In the genomic region with DNA sequence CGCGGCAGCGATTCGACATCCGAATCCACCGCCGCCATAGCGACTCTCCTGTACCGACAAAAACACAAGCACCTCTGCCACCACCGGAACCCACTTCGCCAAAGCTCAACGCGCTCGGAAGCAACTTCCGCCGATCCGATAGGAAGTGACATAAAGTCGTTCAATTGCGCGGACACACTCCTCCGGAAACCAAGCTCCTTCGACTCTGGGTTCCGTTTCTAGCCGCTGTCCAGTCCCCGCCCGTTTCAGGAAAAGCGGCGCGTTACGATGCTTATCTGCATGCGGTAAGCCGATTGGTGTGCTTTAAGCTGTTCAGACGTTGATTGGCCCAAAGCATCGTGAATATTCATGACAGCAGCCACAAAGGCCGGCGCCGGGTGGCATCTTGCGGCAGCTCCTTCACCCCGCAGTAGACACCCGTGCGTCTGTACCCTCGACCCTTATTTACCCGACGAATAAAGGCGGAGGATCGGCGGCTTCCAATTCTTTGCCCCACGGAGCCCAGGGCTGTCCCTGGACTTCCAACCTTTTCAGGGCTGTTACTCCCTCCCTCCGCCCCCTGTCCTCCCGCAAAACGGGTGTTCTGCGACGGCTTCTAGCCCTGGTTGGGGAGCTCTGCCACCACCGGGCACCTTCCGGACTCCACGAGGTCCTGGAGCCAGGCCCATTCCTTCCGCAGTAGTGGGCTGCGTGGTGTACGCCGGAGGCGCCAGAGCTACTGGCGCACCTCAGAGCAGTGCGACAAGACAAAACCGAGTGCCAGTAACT, we compare ENCODE assay signal across 1 cellular context.
TF ChIP-seq lines count a peak whose summit lies in the region.

A gene with protein sequence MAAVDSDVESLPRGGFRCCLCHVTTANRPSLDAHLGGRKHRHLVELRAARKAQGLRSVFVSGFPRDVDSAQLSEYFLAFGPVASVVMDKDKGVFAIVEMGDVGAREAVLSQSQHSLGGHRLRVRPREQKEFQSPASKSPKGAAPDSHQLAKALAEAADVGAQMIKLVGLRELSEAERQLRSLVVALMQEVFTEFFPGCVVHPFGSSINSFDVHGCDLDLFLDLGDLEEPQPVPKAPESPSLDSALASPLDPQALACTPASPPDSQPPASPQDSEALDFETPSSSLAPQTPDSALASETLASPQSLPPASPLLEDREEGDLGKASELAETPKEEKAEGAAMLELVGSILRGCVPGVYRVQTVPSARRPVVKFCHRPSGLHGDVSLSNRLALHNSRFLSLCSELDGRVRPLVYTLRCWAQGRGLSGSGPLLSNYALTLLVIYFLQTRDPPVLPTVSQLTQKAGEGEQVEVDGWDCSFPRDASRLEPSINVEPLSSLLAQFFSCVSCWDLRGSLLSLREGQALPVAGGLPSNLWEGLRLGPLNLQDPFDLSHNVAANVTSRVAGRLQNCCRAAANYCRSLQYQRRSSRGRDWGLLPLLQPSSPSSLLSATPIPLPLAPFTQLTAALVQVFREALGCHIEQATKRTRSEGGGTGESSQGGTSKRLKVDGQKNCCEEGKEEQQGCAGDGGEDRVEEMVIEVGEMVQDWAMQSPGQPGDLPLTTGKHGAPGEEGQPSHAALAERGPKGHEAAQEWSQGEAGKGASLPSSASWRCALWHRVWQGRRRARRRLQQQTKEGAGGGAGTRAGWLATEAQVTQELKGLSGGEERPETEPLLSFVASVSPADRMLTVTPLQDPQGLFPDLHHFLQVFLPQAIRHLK (minus strand): TSS at position 76 of the 768 bp plus-strand sequence. CDS start 38 bp downstream, at position 38.

TF ChIP-seq in HepG2, 621 proteins besides CTCF, POLR2A, EP300 and RAD21 (continued from another document and continues in another):
- TF ChIP-seq, protein P1, sequence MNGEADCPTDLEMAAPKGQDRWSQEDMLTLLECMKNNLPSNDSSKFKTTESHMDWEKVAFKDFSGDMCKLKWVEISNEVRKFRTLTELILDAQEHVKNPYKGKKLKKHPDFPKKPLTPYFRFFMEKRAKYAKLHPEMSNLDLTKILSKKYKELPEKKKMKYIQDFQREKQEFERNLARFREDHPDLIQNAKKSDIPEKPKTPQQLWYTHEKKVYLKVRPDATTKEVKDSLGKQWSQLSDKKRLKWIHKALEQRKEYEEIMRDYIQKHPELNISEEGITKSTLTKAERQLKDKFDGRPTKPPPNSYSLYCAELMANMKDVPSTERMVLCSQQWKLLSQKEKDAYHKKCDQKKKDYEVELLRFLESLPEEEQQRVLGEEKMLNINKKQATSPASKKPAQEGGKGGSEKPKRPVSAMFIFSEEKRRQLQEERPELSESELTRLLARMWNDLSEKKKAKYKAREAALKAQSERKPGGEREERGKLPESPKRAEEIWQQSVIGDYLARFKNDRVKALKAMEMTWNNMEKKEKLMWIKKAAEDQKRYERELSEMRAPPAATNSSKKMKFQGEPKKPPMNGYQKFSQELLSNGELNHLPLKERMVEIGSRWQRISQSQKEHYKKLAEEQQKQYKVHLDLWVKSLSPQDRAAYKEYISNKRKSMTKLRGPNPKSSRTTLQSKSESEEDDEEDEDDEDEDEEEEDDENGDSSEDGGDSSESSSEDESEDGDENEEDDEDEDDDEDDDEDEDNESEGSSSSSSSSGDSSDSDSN (CRISPR knock-in tag; IDR thresholded peaks at IDR 0.05), result peak; percentile 90
- TF ChIP-seq, protein P2, sequence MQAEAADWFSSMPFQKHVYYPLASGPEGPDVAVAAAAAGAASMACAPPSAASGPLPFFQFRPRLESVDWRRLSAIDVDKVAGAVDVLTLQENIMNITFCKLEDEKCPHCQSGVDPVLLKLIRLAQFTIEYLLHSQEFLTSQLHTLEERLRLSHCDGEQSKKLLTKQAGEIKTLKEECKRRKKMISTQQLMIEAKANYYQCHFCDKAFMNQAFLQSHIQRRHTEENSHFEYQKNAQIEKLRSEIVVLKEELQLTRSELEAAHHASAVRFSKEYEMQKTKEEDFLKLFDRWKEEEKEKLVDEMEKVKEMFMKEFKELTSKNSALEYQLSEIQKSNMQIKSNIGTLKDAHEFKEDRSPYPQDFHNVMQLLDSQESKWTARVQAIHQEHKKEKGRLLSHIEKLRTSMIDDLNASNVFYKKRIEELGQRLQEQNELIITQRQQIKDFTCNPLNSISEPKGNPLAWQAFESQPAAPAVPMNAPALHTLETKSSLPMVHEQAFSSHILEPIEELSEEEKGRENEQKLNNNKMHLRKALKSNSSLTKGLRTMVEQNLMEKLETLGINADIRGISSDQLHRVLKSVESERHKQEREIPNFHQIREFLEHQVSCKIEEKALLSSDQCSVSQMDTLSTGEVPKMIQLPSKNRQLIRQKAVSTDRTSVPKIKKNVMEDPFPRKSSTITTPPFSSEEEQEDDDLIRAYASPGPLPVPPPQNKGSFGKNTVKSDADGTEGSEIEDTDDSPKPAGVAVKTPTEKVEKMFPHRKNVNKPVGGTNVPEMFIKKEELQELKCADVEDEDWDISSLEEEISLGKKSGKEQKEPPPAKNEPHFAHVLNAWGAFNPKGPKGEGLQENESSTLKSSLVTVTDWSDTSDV (CRISPR knock-in tag; IDR thresholded peaks at IDR 0.05), result 0 out of 2 replicates have a peak, but pooled peaks have one; percentile 8
- TF ChIP-seq ZNF780A (CRISPR knock-in tag; IDR thresholded peaks at IDR 0.05) (peak; percentile 19; the same call in 1 of the 2 replicates), PLRG1 (conservative IDR thresholded peaks at IDR 0.05) (no peak), ZNF17 (CRISPR knock-in tag; IDR thresholded peaks at IDR 0.05) (no peak), YEATS4 (CRISPR knock-in tag; IDR thresholded peaks at IDR 0.05; ENCODE audit: borderline replicate concordance) (peak; percentile 93), ATF7 (IDR thresholded peaks at IDR 0.05) (peak; percentile 34), ATF7 (CRISPR knock-in tag; IDR thresholded peaks at IDR 0.05) (peak; percentile 90), ZNF251 (CRISPR knock-in tag; IDR thresholded peaks at IDR 0.05) (0 out of 2 replicates have a peak, but pooled peaks have one; percentile 12), JDP2 (CRISPR knock-in tag; IDR thresholded peaks at IDR 0.05; ENCODE audit: borderline replicate concordance) (no peak), FOXK1 (CRISPR knock-in tag; IDR thresholded peaks at IDR 0.05; ENCODE audit: borderline replicate concordance, low read depth) (peak; percentile 98), NR2F2 (IDR thresholded peaks at IDR 0.05; ENCODE audit: borderline replicate concordance, low read depth) (peak; percentile 33; the same call in 1 of the 2 replicates), TBL1XR1 (IDR thresholded peaks at IDR 0.05; ENCODE audit: borderline replicate concordance, low read length, partially characterized antibody) (peak; percentile 75), REXO4 (CRISPR knock-in tag; IDR thresholded peaks at IDR 0.05; ENCODE audit: borderline replicate concordance) (no peak), ZNF232 (CRISPR knock-in tag; IDR thresholded peaks at IDR 0.05; ENCODE audit: borderline replicate concordance) (no peak; the same call in 1 of the 2 replicates), RCOR2 (CRISPR knock-in tag; IDR thresholded peaks at IDR 0.05) (no peak), SMAD1 (CRISPR knock-in tag; IDR thresholded peaks at IDR 0.05; ENCODE audit: borderline replicate concordance, low read depth) (peak; percentile 54; the same call in 1 of the 2 replicates), NFIB (CRISPR knock-in tag; IDR thresholded peaks at IDR 0.05; ENCODE audit: borderline replicate concordance) (no peak), RBFOX2 (IDR thresholded peaks at IDR 0.05; ENCODE audit: low read depth, low read length) (peak; percentile 63), BHLHE40 (IDR thresholded peaks at IDR 0.05; ENCODE audit: low read length) (no peak), ZNF768 (CRISPR knock-in tag; IDR thresholded peaks at IDR 0.05) (no peak; the same call in 1 of the 2 replicates), ZNF558 (CRISPR knock-in tag; IDR thresholded peaks at IDR 0.05; ENCODE audit: borderline replicate concordance) (no peak), ZNF816 (CRISPR knock-in tag; IDR thresholded peaks at IDR 0.05; ENCODE audit: borderline replicate concordance) (no peak; the same call in 1 of the 2 replicates), KLF9 (CRISPR knock-in tag; IDR thresholded peaks at IDR 0.05; ENCODE audit: low read depth) (peak; percentile 87), ZNF781 (CRISPR knock-in tag; IDR thresholded peaks at IDR 0.05; ENCODE audit: borderline replicate concordance, not compliant biosample characterization) (peak; percentile 50), CBFB (CRISPR knock-in tag; IDR thresholded peaks at IDR 0.05) (peak; percentile 83), NFE2 (CRISPR knock-in tag; IDR thresholded peaks at IDR 0.05) (no peak), CC2D1A (CRISPR knock-in tag; IDR thresholded peaks at IDR 0.05) (0 out of 2 replicates have a peak, but pooled peaks have one; percentile 26), KDM2A (CRISPR knock-in tag; IDR thresholded peaks at IDR 0.05; ENCODE audit: borderline replicate concordance, low read depth) (peak; percentile 97)
- TF ChIP-seq, protein P3, sequence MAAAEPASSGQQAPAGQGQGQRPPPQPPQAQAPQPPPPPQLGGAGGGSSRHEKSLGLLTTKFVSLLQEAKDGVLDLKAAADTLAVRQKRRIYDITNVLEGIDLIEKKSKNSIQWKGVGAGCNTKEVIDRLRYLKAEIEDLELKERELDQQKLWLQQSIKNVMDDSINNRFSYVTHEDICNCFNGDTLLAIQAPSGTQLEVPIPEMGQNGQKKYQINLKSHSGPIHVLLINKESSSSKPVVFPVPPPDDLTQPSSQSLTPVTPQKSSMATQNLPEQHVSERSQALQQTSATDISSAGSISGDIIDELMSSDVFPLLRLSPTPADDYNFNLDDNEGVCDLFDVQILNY (CRISPR knock-in tag; conservative IDR thresholded peaks at IDR 0.05), result no peak; the same call in 1 of the 2 replicates
- TF ChIP-seq, protein P4, sequence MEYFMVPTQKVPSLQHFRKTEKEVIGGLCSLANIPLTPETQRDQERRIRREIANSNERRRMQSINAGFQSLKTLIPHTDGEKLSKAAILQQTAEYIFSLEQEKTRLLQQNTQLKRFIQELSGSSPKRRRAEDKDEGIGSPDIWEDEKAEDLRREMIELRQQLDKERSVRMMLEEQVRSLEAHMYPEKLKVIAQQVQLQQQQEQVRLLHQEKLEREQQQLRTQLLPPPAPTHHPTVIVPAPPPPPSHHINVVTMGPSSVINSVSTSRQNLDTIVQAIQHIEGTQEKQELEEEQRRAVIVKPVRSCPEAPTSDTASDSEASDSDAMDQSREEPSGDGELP (IDR thresholded peaks at IDR 0.05; ENCODE audit: borderline replicate concordance, low read depth), result peak; percentile 43; the same call in 1 of the 2 replicates
- TF ChIP-seq, protein P5, sequence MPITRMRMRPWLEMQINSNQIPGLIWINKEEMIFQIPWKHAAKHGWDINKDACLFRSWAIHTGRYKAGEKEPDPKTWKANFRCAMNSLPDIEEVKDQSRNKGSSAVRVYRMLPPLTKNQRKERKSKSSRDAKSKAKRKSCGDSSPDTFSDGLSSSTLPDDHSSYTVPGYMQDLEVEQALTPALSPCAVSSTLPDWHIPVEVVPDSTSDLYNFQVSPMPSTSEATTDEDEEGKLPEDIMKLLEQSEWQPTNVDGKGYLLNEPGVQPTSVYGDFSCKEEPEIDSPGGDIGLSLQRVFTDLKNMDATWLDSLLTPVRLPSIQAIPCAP (CRISPR knock-in tag; IDR thresholded peaks at IDR 0.05; ENCODE audit: low read depth), result no peak
- TF ChIP-seq, protein P6, sequence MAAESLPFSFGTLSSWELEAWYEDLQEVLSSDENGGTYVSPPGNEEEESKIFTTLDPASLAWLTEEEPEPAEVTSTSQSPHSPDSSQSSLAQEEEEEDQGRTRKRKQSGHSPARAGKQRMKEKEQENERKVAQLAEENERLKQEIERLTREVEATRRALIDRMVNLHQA (CRISPR knock-in tag; IDR thresholded peaks at IDR 0.05), result no peak
- TF ChIP-seq, protein P7, sequence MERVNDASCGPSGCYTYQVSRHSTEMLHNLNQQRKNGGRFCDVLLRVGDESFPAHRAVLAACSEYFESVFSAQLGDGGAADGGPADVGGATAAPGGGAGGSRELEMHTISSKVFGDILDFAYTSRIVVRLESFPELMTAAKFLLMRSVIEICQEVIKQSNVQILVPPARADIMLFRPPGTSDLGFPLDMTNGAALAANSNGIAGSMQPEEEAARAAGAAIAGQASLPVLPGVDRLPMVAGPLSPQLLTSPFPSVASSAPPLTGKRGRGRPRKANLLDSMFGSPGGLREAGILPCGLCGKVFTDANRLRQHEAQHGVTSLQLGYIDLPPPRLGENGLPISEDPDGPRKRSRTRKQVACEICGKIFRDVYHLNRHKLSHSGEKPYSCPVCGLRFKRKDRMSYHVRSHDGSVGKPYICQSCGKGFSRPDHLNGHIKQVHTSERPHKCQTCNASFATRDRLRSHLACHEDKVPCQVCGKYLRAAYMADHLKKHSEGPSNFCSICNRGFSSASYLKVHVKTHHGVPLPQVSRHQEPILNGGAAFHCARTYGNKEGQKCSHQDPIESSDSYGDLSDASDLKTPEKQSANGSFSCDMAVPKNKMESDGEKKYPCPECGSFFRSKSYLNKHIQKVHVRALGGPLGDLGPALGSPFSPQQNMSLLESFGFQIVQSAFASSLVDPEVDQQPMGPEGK (CRISPR knock-in tag; IDR thresholded peaks at IDR 0.05), result peak; percentile 58
- TF ChIP-seq, protein P8, sequence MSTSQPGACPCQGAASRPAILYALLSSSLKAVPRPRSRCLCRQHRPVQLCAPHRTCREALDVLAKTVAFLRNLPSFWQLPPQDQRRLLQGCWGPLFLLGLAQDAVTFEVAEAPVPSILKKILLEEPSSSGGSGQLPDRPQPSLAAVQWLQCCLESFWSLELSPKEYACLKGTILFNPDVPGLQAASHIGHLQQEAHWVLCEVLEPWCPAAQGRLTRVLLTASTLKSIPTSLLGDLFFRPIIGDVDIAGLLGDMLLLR (CRISPR knock-in tag; IDR thresholded peaks at IDR 0.05), result peak; percentile 71; the same call in 1 of the 2 replicates
- TF ChIP-seq, protein P9, sequence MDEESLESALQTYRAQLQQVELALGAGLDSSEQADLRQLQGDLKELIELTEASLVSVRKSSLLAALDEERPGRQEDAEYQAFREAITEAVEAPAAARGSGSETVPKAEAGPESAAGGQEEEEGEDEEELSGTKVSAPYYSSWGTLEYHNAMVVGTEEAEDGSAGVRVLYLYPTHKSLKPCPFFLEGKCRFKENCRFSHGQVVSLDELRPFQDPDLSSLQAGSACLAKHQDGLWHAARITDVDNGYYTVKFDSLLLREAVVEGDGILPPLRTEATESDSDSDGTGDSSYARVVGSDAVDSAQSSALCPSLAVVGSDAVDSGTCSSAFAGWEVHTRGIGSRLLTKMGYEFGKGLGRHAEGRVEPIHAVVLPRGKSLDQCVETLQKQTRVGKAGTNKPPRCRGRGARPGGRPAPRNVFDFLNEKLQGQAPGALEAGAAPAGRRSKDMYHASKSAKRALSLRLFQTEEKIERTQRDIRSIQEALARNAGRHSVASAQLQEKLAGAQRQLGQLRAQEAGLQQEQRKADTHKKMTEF (CRISPR knock-in tag; IDR thresholded peaks at IDR 0.05), result peak; percentile 96
- TF ChIP-seq, protein P10, sequence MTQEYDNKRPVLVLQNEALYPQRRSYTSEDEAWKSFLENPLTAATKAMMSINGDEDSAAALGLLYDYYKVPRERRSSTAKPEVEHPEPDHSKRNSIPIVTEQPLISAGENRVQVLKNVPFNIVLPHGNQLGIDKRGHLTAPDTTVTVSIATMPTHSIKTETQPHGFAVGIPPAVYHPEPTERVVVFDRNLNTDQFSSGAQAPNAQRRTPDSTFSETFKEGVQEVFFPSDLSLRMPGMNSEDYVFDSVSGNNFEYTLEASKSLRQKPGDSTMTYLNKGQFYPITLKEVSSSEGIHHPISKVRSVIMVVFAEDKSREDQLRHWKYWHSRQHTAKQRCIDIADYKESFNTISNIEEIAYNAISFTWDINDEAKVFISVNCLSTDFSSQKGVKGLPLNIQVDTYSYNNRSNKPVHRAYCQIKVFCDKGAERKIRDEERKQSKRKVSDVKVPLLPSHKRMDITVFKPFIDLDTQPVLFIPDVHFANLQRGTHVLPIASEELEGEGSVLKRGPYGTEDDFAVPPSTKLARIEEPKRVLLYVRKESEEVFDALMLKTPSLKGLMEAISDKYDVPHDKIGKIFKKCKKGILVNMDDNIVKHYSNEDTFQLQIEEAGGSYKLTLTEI (CRISPR knock-in tag; conservative IDR thresholded peaks at IDR 0.05), result no peak
- TF ChIP-seq, protein P11, sequence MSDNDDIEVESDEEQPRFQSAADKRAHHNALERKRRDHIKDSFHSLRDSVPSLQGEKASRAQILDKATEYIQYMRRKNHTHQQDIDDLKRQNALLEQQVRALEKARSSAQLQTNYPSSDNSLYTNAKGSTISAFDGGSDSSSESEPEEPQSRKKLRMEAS (IDR thresholded peaks at IDR 0.05), result peak; percentile 72
